In the genomic region with DNA sequence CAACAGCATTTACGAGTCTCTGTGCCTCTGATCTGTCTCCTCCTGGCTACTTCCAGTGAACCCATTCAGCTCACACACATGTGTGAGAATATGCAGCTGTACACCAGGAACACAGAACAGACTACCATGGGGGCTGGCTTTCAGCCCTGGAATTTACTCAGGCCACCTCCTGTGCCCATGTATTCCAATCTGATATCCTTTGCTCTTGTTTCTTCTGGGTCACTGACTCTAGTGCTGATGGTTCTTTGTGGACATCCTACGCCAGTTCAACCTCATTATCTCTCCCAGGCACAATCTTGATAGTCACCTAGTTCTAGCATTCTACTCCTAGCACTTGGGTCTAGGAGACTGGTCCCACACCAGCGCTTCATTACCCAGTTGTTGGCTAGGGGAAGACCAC, we compare ENCODE assay signal across 1 cellular context.
A peak's percentile ranks its signal among the peaks of the same experiment; 100 is the strongest.
TF ChIP-seq lines count a peak whose summit lies in the region.

No MANE protein-coding gene starts in this region.

TF ChIP-seq in K562, 482 proteins besides CTCF, POLR2A, EP300 and RAD21 (continued from another document and continues in another):
- TF ChIP-seq, protein P1, sequence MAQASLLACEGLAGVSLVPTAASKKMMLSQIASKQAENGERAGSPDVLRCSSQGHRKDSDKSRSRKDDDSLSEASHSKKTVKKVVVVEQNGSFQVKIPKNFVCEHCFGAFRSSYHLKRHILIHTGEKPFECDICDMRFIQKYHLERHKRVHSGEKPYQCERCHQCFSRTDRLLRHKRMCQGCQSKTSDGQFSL (CRISPR knock-in tag; IDR thresholded peaks at IDR 0.05), result no peak
- TF ChIP-seq, protein P1 (tag; IDR thresholded peaks at IDR 0.05), result no peak
- no peak for TF ChIP-seq MTA2 (IDR thresholded peaks at IDR 0.05; ENCODE audit: low read depth)
- TF ChIP-seq DACH1 (IDR thresholded peaks at IDR 0.05; ENCODE audit: partially characterized antibody), result no peak
- no peak for TF ChIP-seq PHF8 (IDR thresholded peaks at IDR 0.05; ENCODE audit: borderline replicate concordance, low read length)
- TF ChIP-seq PURB (CRISPR knock-in tag; IDR thresholded peaks at IDR 0.05; ENCODE audit: low read depth), result no peak
- TF ChIP-seq, protein P2, sequence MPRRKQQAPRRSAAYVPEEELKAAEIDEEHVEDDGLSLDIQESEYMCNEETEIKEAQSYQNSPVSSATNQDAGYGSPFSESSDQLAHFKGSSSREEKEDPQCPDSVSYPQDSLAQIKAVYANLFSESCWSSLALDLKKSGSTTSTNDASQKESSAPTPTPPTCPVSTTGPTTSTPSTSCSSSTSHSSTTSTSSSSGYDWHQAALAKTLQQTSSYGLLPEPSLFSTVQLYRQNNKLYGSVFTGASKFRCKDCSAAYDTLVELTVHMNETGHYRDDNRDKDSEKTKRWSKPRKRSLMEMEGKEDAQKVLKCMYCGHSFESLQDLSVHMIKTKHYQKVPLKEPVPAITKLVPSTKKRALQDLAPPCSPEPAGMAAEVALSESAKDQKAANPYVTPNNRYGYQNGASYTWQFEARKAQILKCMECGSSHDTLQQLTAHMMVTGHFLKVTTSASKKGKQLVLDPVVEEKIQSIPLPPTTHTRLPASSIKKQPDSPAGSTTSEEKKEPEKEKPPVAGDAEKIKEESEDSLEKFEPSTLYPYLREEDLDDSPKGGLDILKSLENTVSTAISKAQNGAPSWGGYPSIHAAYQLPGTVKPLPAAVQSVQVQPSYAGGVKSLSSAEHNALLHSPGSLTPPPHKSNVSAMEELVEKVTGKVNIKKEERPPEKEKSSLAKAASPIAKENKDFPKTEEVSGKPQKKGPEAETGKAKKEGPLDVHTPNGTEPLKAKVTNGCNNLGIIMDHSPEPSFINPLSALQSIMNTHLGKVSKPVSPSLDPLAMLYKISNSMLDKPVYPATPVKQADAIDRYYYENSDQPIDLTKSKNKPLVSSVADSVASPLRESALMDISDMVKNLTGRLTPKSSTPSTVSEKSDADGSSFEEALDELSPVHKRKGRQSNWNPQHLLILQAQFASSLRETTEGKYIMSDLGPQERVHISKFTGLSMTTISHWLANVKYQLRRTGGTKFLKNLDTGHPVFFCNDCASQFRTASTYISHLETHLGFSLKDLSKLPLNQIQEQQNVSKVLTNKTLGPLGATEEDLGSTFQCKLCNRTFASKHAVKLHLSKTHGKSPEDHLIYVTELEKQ (CRISPR knock-in tag; IDR thresholded peaks at IDR 0.05), result no peak
- TF ChIP-seq, protein P3, sequence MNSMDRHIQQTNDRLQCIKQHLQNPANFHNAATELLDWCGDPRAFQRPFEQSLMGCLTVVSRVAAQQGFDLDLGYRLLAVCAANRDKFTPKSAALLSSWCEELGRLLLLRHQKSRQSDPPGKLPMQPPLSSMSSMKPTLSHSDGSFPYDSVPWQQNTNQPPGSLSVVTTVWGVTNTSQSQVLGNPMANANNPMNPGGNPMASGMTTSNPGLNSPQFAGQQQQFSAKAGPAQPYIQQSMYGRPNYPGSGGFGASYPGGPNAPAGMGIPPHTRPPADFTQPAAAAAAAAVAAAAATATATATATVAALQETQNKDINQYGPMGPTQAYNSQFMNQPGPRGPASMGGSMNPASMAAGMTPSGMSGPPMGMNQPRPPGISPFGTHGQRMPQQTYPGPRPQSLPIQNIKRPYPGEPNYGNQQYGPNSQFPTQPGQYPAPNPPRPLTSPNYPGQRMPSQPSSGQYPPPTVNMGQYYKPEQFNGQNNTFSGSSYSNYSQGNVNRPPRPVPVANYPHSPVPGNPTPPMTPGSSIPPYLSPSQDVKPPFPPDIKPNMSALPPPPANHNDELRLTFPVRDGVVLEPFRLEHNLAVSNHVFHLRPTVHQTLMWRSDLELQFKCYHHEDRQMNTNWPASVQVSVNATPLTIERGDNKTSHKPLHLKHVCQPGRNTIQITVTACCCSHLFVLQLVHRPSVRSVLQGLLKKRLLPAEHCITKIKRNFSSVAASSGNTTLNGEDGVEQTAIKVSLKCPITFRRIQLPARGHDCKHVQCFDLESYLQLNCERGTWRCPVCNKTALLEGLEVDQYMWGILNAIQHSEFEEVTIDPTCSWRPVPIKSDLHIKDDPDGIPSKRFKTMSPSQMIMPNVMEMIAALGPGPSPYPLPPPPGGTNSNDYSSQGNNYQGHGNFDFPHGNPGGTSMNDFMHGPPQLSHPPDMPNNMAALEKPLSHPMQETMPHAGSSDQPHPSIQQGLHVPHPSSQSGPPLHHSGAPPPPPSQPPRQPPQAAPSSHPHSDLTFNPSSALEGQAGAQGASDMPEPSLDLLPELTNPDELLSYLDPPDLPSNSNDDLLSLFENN (IDR thresholded peaks at IDR 0.05; ENCODE audit: low read depth in 2 of 2, low read length in 2 of 2), result no peak
- TF ChIP-seq ARID1B (IDR thresholded peaks at IDR 0.05), result peak; percentile 68
- no peak for TF ChIP-seq SNRNP70 (optimal IDR thresholded peaks at IDR 0.05; ENCODE audit: low read depth, low read length)
- TF ChIP-seq, protein P4, sequence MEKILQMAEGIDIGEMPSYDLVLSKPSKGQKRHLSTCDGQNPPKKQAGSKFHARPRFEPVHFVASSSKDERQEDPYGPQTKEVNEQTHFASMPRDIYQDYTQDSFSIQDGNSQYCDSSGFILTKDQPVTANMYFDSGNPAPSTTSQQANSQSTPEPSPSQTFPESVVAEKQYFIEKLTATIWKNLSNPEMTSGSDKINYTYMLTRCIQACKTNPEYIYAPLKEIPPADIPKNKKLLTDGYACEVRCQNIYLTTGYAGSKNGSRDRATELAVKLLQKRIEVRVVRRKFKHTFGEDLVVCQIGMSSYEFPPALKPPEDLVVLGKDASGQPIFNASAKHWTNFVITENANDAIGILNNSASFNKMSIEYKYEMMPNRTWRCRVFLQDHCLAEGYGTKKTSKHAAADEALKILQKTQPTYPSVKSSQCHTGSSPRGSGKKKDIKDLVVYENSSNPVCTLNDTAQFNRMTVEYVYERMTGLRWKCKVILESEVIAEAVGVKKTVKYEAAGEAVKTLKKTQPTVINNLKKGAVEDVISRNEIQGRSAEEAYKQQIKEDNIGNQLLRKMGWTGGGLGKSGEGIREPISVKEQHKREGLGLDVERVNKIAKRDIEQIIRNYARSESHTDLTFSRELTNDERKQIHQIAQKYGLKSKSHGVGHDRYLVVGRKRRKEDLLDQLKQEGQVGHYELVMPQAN (IDR thresholded peaks at IDR 0.05; ENCODE audit: borderline replicate concordance), result no peak
- TF ChIP-seq, protein P5, sequence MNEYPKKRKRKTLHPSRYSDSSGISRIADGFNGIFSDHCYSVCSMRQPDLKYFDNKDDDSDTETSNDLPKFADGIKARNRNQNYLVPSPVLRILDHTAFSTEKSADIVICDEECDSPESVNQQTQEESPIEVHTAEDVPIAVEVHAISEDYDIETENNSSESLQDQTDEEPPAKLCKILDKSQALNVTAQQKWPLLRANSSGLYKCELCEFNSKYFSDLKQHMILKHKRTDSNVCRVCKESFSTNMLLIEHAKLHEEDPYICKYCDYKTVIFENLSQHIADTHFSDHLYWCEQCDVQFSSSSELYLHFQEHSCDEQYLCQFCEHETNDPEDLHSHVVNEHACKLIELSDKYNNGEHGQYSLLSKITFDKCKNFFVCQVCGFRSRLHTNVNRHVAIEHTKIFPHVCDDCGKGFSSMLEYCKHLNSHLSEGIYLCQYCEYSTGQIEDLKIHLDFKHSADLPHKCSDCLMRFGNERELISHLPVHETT (CRISPR knock-in tag; conservative IDR thresholded peaks at IDR 0.05 in 1 of 2, IDR thresholded peaks at IDR 0.05 in 1 of 2), result no peak
- no peak for TF ChIP-seq KLF1 (tag; IDR thresholded peaks at IDR 0.05)
- no peak for TF ChIP-seq NR2C1 (IDR thresholded peaks at IDR 0.05)
- TF ChIP-seq NR2C1 (tag; IDR thresholded peaks at IDR 0.05), result peak; percentile 84
- TF ChIP-seq, protein P6, sequence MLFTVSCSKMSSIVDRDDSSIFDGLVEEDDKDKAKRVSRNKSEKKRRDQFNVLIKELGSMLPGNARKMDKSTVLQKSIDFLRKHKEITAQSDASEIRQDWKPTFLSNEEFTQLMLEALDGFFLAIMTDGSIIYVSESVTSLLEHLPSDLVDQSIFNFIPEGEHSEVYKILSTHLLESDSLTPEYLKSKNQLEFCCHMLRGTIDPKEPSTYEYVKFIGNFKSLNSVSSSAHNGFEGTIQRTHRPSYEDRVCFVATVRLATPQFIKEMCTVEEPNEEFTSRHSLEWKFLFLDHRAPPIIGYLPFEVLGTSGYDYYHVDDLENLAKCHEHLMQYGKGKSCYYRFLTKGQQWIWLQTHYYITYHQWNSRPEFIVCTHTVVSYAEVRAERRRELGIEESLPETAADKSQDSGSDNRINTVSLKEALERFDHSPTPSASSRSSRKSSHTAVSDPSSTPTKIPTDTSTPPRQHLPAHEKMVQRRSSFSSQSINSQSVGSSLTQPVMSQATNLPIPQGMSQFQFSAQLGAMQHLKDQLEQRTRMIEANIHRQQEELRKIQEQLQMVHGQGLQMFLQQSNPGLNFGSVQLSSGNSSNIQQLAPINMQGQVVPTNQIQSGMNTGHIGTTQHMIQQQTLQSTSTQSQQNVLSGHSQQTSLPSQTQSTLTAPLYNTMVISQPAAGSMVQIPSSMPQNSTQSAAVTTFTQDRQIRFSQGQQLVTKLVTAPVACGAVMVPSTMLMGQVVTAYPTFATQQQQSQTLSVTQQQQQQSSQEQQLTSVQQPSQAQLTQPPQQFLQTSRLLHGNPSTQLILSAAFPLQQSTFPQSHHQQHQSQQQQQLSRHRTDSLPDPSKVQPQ (CRISPR knock-in tag; IDR thresholded peaks at IDR 0.05; ENCODE audit: borderline replicate concordance), result no peak
- no peak for TF ChIP-seq DDX20 (tag; IDR thresholded peaks at IDR 0.05; ENCODE audit: low read depth)
- TF ChIP-seq, protein P7, sequence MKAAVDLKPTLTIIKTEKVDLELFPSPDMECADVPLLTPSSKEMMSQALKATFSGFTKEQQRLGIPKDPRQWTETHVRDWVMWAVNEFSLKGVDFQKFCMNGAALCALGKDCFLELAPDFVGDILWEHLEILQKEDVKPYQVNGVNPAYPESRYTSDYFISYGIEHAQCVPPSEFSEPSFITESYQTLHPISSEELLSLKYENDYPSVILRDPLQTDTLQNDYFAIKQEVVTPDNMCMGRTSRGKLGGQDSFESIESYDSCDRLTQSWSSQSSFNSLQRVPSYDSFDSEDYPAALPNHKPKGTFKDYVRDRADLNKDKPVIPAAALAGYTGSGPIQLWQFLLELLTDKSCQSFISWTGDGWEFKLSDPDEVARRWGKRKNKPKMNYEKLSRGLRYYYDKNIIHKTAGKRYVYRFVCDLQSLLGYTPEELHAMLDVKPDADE (conservative IDR thresholded peaks at IDR 0.05; ENCODE audit: control insufficient read depth, low read depth, low read length), result no peak
- TF ChIP-seq MCM3 (IDR thresholded peaks at IDR 0.05), result no peak
- TF ChIP-seq, protein P8, sequence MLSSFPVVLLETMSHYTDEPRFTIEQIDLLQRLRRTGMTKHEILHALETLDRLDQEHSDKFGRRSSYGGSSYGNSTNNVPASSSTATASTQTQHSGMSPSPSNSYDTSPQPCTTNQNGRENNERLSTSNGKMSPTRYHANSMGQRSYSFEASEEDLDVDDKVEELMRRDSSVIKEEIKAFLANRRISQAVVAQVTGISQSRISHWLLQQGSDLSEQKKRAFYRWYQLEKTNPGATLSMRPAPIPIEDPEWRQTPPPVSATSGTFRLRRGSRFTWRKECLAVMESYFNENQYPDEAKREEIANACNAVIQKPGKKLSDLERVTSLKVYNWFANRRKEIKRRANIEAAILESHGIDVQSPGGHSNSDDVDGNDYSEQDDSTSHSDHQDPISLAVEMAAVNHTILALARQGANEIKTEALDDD (IDR thresholded peaks at IDR 0.05), result peak; percentile 94
- TF ChIP-seq, protein P9, sequence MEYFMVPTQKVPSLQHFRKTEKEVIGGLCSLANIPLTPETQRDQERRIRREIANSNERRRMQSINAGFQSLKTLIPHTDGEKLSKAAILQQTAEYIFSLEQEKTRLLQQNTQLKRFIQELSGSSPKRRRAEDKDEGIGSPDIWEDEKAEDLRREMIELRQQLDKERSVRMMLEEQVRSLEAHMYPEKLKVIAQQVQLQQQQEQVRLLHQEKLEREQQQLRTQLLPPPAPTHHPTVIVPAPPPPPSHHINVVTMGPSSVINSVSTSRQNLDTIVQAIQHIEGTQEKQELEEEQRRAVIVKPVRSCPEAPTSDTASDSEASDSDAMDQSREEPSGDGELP (CRISPR knock-in tag; IDR thresholded peaks at IDR 0.05; ENCODE audit: borderline replicate concordance), result no peak
- TF ChIP-seq OTX1 (CRISPR knock-in tag; IDR thresholded peaks at IDR 0.05), result no peak
- TF ChIP-seq NR1H2 (CRISPR knock-in tag; IDR thresholded peaks at IDR 0.05), result no peak
- no peak for TF ChIP-seq NFRKB (IDR thresholded peaks at IDR 0.05; ENCODE audit: low read depth)
- 0 out of 2 replicates have a peak, but pooled peaks have one; percentile 5 for TF ChIP-seq CBFA2T2 (conservative IDR thresholded peaks at IDR 0.05)
- TF ChIP-seq CBFA2T3 (IDR thresholded peaks at IDR 0.05), result peak; percentile 62
- TF ChIP-seq, protein P10, sequence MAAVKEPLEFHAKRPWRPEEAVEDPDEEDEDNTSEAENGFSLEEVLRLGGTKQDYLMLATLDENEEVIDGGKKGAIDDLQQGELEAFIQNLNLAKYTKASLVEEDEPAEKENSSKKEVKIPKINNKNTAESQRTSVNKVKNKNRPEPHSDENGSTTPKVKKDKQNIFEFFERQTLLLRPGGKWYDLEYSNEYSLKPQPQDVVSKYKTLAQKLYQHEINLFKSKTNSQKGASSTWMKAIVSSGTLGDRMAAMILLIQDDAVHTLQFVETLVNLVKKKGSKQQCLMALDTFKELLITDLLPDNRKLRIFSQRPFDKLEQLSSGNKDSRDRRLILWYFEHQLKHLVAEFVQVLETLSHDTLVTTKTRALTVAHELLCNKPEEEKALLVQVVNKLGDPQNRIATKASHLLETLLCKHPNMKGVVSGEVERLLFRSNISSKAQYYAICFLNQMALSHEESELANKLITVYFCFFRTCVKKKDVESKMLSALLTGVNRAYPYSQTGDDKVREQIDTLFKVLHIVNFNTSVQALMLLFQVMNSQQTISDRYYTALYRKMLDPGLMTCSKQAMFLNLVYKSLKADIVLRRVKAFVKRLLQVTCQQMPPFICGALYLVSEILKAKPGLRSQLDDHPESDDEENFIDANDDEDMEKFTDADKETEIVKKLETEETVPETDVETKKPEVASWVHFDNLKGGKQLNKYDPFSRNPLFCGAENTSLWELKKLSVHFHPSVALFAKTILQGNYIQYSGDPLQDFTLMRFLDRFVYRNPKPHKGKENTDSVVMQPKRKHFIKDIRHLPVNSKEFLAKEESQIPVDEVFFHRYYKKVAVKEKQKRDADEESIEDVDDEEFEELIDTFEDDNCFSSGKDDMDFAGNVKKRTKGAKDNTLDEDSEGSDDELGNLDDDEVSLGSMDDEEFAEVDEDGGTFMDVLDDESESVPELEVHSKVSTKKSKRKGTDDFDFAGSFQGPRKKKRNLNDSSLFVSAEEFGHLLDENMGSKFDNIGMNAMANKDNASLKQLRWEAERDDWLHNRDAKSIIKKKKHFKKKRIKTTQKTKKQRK (IDR thresholded peaks at IDR 0.05; ENCODE audit: borderline replicate concordance, low read depth, low read length), result no peak
- no peak for TF ChIP-seq TARDBP (IDR thresholded peaks at IDR 0.05)
- TF ChIP-seq DIDO1 (tag; IDR thresholded peaks at IDR 0.05; ENCODE audit: low read depth), result no peak
- TF ChIP-seq CXXC5 (CRISPR knock-in tag; IDR thresholded peaks at IDR 0.05), result no peak
- TF ChIP-seq, protein P11, sequence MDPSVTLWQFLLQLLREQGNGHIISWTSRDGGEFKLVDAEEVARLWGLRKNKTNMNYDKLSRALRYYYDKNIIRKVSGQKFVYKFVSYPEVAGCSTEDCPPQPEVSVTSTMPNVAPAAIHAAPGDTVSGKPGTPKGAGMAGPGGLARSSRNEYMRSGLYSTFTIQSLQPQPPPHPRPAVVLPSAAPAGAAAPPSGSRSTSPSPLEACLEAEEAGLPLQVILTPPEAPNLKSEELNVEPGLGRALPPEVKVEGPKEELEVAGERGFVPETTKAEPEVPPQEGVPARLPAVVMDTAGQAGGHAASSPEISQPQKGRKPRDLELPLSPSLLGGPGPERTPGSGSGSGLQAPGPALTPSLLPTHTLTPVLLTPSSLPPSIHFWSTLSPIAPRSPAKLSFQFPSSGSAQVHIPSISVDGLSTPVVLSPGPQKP (CRISPR knock-in tag; IDR thresholded peaks at IDR 0.05), result no peak
- TF ChIP-seq BDP1 (IDR thresholded peaks at IDR 0.05; ENCODE audit: insufficient read depth, insufficient read length), result no peak
- no peak for TF ChIP-seq ATF1 (CRISPR knock-in tag; IDR thresholded peaks at IDR 0.05)
- TF ChIP-seq ATF1 (tag; IDR thresholded peaks at IDR 0.05), result no peak
